8 cellular contexts compared by ENCODE assay signal in genomic region chr13:45393941-45394570, GRCh38. TPM values are rescaled to one million over a fixed set of nuclear protein-coding genes. Genes with fewer than 3 reads are reported as not detected.
DNase-seq lines count a peak whose midpoint lies in the region; ATAC-seq and TF ChIP-seq lines count a peak whose summit lies in the region.

No MANE protein-coding gene starts in this region.

- CTCF ChIA-PET in activated naive CD4-positive, alpha-beta T cell treated with anti-CD3 and anti-CD28 coated beads for 36 hours (lab: Charles Lee), result interaction anchor here (0.5 to 5.8 kb wide), 12 partner anchors 10 to 312 kb away, joined by 3 to 83 read pairs (median 4); partner anchors contain the start of genes COG3 and TPT1

- H3K4me3 ChIP-seq in cardiac muscle cell, result no peak overlapping the region
- no peak overlapping the region for H3K4me3 ChIP-seq in gastrocnemius medialis

- H3K27me3 ChIP-seq in cardiac muscle cell (no peaks in the 10 kb centered on the region), gastrocnemius medialis (no peaks in the 10 kb centered on the region)

- peak; percentile 65 for TF ChIP-seq CTCF in GM12872 (IDR thresholded peaks at IDR 0.05; ENCODE audit: insufficient read depth, low read depth, low read length)
- peak; percentile 68 for TF ChIP-seq CTCF in cardiac muscle cell (IDR thresholded peaks at IDR 0.05; ENCODE audit: low read depth, low read length)
- TF ChIP-seq CTCF in gastrocnemius medialis (IDR thresholded peaks at IDR 0.05 in 4 of 5, conservative IDR thresholded peaks at IDR 0.05 in 1 of 5), result peak in 4 of 5 experiments; percentile 13 to 80 (median 46)

- H3K9me3 ChIP-seq in cardiac muscle cell (ENCODE audit: low read depth) (no peaks in the 10 kb centered on the region), gastrocnemius medialis (no peaks in the 10 kb centered on the region)

- DNase-seq in AML-193 (lab: John Stamatoyannopoulos, UW) (peak; percentile 54 to 72), NCI-H2171 treated with DMSO at 0.1 percent for 48 hours (lab: John Stamatoyannopoulos, UW) (peak; percentile 65), cardiac muscle cell (ENCODE audit: low read depth in 1 of 2, low spot score in 1 of 2) (peak; percentile 65 to 67), gastrocnemius medialis (peak; percentile 28 to 44), SKM-1 treated with dmso at 0.1 percent for 144 hours (lab: John Stamatoyannopoulos, UW; ENCODE audit: unreplicated experiment) (no peak)
- peak; percentile 61 for DNase-seq in activated naive CD4-positive, alpha-beta T cell treated with anti-CD3 and anti-CD28 coated beads for 36 hours

- no peaks in the 10 kb centered on the region for H3K9me3 Mint-ChIP-seq in activated naive CD4-positive, alpha-beta T cell treated with anti-CD3 and anti-CD28 coated beads for 36 hours

- H3K4me1 ChIP-seq in cardiac muscle cell (ENCODE audit: low read depth) (no peaks in the 10 kb centered on the region), gastrocnemius medialis (peaks cover 33 to 50% of the 10 kb centered on the region in 2 donors)

- intact Hi-C loops in activated naive CD4-positive, alpha-beta T cell treated with anti-CD3 and anti-CD28 coated beads for 36 hours (cut with micrococcal nuclease), result loop anchor here (1.0 to 2.0 kb wide), 3 partner anchors 23 to 347 kb away; no protein-coding TSS in a partner anchor
- intact Hi-C loops in gastrocnemius medialis (cut with DNase I; ENCODE audit: low total_unique reads), result loop anchor here (2.0 kb wide), 1 partner anchor 21 kb away; no protein-coding TSS in a partner anchor

- in situ Hi-C loops in gastrocnemius medialis (cut with MboI; ENCODE audit: low sequenced_read_pairs in 4 of 4), result no loop called here

- peaks cover 16% of the 10 kb centered on the region for H3K36me3 Mint-ChIP-seq in activated naive CD4-positive, alpha-beta T cell treated with anti-CD3 and anti-CD28 coated beads for 36 hours (ENCODE audit: low read depth)

- H3K27ac ChIP-seq in cardiac muscle cell (no peak overlapping the region), gastrocnemius medialis (peak overlapping the region; percentile 6 to 71 (median 66))

- peak; percentile 60 to 72 for ATAC-seq in gastrocnemius medialis
- no peak for ATAC-seq in HG02571 (IDR thresholded peaks at IDR 0.05; ENCODE audit: unreplicated experiment)

- H3K36me3 ChIP-seq in cardiac muscle cell (peaks cover 16% of the 10 kb centered on the region), gastrocnemius medialis (peaks cover 0 to 14% of the 10 kb centered on the region in 2 donors)

- peaks cover 47% of the 10 kb centered on the region for H3K4me1 Mint-ChIP-seq in activated naive CD4-positive, alpha-beta T cell treated with anti-CD3 and anti-CD28 coated beads for 36 hours (ENCODE audit: low read depth)

- no peak overlapping the region for H3K27ac Mint-ChIP-seq in activated naive CD4-positive, alpha-beta T cell treated with anti-CD3 and anti-CD28 coated beads for 36 hours

- no peak overlapping the region for H3K4me3 Mint-ChIP-seq in activated naive CD4-positive, alpha-beta T cell treated with anti-CD3 and anti-CD28 coated beads for 36 hours

- TF ChIP-seq POLR2A in gastrocnemius medialis (IDR thresholded peaks at IDR 0.05), result no peak

- no peaks in the 10 kb centered on the region for H3K27me3 Mint-ChIP-seq in activated naive CD4-positive, alpha-beta T cell treated with anti-CD3 and anti-CD28 coated beads for 36 hours (ENCODE audit: low read depth)

RNA-seq across cellular contexts. Expression of gene SLC25A30, which starts 24.1 kb away (rescaled TPM):
- total RNA-seq in activated naive CD4-positive, alpha-beta T cell treated with anti-CD3 and anti-CD28 coated beads for 36 hours, result 10 to 100 TPM; 13.6 to 15.1 TPM
- total RNA-seq in cardiac muscle cell, result 5.6 and 8.6 TPM in 2 replicates
- polyA plus RNA-seq in cardiac muscle cell, result 7.4 and 14.5 TPM in 2 replicates
- 10 to 100 TPM in 3 of 4 donors, 1 to 10 TPM in 1; 4.2 to 27.1 (median 14.6) TPM for total RNA-seq in gastrocnemius medialis

RNA-seq across cellular contexts. Expression of gene TPT1, which starts 53.1 kb away (rescaled TPM):
- total RNA-seq in activated naive CD4-positive, alpha-beta T cell treated with anti-CD3 and anti-CD28 coated beads for 36 hours, result 1,000 to 10,000 TPM; 3,331 to 3,631 TPM
- total RNA-seq in cardiac muscle cell (1,619 and 1,761 TPM in 2 replicates), gastrocnemius medialis (1,000 to 10,000 TPM; 4,595 to 7,577 (median 5,951) TPM)
- 823 and 843 TPM in 2 replicates for polyA plus RNA-seq in cardiac muscle cell
